1 cellular context compared by ENCODE assay signal in genomic region chr17:29710891-29711418, GRCh38.
TF ChIP-seq lines count a peak whose summit lies in the region.

No MANE protein-coding gene starts in this region.

TF ChIP-seq in HepG2, 621 proteins besides CTCF, POLR2A, EP300 and RAD21 (continued from another document):
- TF ChIP-seq CEBPG (CRISPR knock-in tag; IDR thresholded peaks at IDR 0.05) = peak; percentile 59
- no peak for TF ChIP-seq ZNF777 (CRISPR knock-in tag; IDR thresholded peaks at IDR 0.05)
- TF ChIP-seq ZNF75D (CRISPR knock-in tag; IDR thresholded peaks at IDR 0.05; ENCODE audit: borderline replicate concordance) = no peak
- TF ChIP-seq ZNF709 (CRISPR knock-in tag; IDR thresholded peaks at IDR 0.05) = no peak
- TF ChIP-seq TBX3 (IDR thresholded peaks at IDR 0.05; ENCODE audit: borderline replicate concordance) = no peak
- no peak for TF ChIP-seq ZBTB26 (CRISPR knock-in tag; IDR thresholded peaks at IDR 0.05; ENCODE audit: borderline replicate concordance)
- no peak for TF ChIP-seq REXO4 (CRISPR knock-in tag; IDR thresholded peaks at IDR 0.05; ENCODE audit: borderline replicate concordance)
- TF ChIP-seq ARID5B (CRISPR knock-in tag; IDR thresholded peaks at IDR 0.05) = no peak
- TF ChIP-seq SMAD9 (CRISPR knock-in tag; IDR thresholded peaks at IDR 0.05) = no peak
